Comparison of ENCODE assay signal across 1 cellular context in the genomic region with DNA sequence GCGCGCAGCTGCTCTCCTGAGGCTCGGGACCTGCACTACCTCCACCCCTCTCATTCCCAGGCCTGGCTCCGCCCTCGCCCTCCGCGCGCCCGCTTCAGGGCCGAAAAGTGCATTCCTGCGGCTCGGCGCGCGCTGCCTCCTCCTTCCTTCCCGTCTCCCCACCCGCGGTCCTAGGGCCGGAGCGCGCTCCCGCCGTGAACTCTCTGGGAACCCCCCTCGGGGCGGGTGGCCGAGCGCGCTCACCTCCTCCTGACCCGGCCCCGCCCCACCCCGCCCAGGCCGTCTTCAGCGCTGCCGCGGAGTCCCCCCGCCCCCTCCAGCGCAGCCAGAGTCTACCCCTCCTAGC.
TF ChIP-seq lines count a peak whose summit lies in the region.

No MANE protein-coding gene starts in this region.

TF ChIP-seq in HepG2, 621 proteins besides CTCF, POLR2A, EP300 and RAD21 (continued from another document and continues in another):
- TF ChIP-seq, protein P1, sequence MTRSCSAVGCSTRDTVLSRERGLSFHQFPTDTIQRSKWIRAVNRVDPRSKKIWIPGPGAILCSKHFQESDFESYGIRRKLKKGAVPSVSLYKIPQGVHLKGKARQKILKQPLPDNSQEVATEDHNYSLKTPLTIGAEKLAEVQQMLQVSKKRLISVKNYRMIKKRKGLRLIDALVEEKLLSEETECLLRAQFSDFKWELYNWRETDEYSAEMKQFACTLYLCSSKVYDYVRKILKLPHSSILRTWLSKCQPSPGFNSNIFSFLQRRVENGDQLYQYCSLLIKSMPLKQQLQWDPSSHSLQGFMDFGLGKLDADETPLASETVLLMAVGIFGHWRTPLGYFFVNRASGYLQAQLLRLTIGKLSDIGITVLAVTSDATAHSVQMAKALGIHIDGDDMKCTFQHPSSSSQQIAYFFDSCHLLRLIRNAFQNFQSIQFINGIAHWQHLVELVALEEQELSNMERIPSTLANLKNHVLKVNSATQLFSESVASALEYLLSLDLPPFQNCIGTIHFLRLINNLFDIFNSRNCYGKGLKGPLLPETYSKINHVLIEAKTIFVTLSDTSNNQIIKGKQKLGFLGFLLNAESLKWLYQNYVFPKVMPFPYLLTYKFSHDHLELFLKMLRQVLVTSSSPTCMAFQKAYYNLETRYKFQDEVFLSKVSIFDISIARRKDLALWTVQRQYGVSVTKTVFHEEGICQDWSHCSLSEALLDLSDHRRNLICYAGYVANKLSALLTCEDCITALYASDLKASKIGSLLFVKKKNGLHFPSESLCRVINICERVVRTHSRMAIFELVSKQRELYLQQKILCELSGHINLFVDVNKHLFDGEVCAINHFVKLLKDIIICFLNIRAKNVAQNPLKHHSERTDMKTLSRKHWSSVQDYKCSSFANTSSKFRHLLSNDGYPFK (CRISPR knock-in tag; IDR thresholded peaks at IDR 0.05; ENCODE audit: borderline replicate concordance): no peak
- TF ChIP-seq ZNF605 (CRISPR knock-in tag; IDR thresholded peaks at IDR 0.05) (peak; percentile 16; the same call in 1 of the 2 replicates), KDM5A (IDR thresholded peaks at IDR 0.05; ENCODE audit: borderline replicate concordance, low read length) (no peak), ZNF7 (CRISPR knock-in tag; IDR thresholded peaks at IDR 0.05) (no peak), AKAP8 (CRISPR knock-in tag; IDR thresholded peaks at IDR 0.05) (no peak), GABPB1 (CRISPR knock-in tag; IDR thresholded peaks at IDR 0.05) (0 out of 2 replicates have a peak, but pooled peaks have one; percentile 34), BCL6 (CRISPR knock-in tag; IDR thresholded peaks at IDR 0.05) (peak; percentile 65), ZNF790 (CRISPR knock-in tag; IDR thresholded peaks at IDR 0.05; ENCODE audit: borderline replicate concordance) (no peak), POGZ (CRISPR knock-in tag; IDR thresholded peaks at IDR 0.05) (0 out of 2 replicates have a peak, but pooled peaks have one; percentile 7), NCOR1 (IDR thresholded peaks at IDR 0.05; ENCODE audit: borderline replicate concordance, low read length) (no peak), ZNF564 (CRISPR knock-in tag; IDR thresholded peaks at IDR 0.05) (peak; percentile 8; the same call in 1 of the 2 replicates), TEAD3 (CRISPR knock-in tag; optimal IDR thresholded peaks at IDR 0.05; ENCODE audit: borderline replicate concordance) (peak; percentile 95), NR1H2 (CRISPR knock-in tag; IDR thresholded peaks at IDR 0.05; ENCODE audit: borderline replicate concordance, low read depth) (no peak), ZNF615 (CRISPR knock-in tag; IDR thresholded peaks at IDR 0.05; ENCODE audit: borderline replicate concordance) (no peak), SP1 (IDR thresholded peaks at IDR 0.05) (no peak), SP1 (CRISPR knock-in tag; IDR thresholded peaks at IDR 0.05) (peak; percentile 71), ZNF777 (CRISPR knock-in tag; IDR thresholded peaks at IDR 0.05) (peak; percentile 59), SAP130 (CRISPR knock-in tag; IDR thresholded peaks at IDR 0.05; ENCODE audit: low read depth) (peak; percentile 62; the same call in 1 of the 2 replicates), CENPT (CRISPR knock-in tag; IDR thresholded peaks at IDR 0.05; ENCODE audit: low read depth) (no peak), ZNF235 (CRISPR knock-in tag; IDR thresholded peaks at IDR 0.05; ENCODE audit: borderline replicate concordance) (no peak), ZBTB7B (CRISPR knock-in tag; IDR thresholded peaks at IDR 0.05) (0 out of 2 replicates have a peak, but pooled peaks have one; percentile 12), ZNF746 (CRISPR knock-in tag; IDR thresholded peaks at IDR 0.05) (no peak), ZEB1 (IDR thresholded peaks at IDR 0.05; ENCODE audit: insufficient replicate concordance, low read depth) (no peak), REPIN1 (CRISPR knock-in tag; IDR thresholded peaks at IDR 0.05; ENCODE audit: borderline replicate concordance, low read depth) (no peak), ZNF678 (CRISPR knock-in tag; IDR thresholded peaks at IDR 0.05) (no peak), POLR2AphosphoS5 (IDR thresholded peaks at IDR 0.05; ENCODE audit: low read depth, low read length) (no peak), NR2F6 (IDR thresholded peaks at IDR 0.05) (no peak), NR2F6 (CRISPR knock-in tag; IDR thresholded peaks at IDR 0.05) (peak; percentile 49), MTF2 (CRISPR knock-in tag; IDR thresholded peaks at IDR 0.05; ENCODE audit: borderline replicate concordance) (peak; percentile 4; the same call in 1 of the 2 replicates)
- TF ChIP-seq, protein P2, sequence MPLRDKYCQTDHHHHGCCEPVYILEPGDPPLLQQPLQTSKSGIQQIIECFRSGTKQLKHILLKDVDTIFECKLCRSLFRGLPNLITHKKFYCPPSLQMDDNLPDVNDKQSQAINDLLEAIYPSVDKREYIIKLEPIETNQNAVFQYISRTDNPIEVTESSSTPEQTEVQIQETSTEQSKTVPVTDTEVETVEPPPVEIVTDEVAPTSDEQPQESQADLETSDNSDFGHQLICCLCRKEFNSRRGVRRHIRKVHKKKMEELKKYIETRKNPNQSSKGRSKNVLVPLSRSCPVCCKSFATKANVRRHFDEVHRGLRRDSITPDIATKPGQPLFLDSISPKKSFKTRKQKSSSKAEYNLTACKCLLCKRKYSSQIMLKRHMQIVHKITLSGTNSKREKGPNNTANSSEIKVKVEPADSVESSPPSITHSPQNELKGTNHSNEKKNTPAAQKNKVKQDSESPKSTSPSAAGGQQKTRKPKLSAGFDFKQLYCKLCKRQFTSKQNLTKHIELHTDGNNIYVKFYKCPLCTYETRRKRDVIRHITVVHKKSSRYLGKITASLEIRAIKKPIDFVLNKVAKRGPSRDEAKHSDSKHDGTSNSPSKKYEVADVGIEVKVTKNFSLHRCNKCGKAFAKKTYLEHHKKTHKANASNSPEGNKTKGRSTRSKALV (CRISPR knock-in tag; IDR thresholded peaks at IDR 0.05): peak; percentile 84; the same call in 1 of the 2 replicates
- TF ChIP-seq, protein P3, sequence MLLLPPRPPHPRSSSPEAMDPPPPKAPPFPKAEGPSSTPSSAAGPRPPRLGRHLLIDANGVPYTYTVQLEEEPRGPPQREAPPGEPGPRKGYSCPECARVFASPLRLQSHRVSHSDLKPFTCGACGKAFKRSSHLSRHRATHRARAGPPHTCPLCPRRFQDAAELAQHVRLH (CRISPR knock-in tag; IDR thresholded peaks at IDR 0.05; ENCODE audit: borderline replicate concordance, low read depth): no peak
- TF ChIP-seq, protein P4, sequence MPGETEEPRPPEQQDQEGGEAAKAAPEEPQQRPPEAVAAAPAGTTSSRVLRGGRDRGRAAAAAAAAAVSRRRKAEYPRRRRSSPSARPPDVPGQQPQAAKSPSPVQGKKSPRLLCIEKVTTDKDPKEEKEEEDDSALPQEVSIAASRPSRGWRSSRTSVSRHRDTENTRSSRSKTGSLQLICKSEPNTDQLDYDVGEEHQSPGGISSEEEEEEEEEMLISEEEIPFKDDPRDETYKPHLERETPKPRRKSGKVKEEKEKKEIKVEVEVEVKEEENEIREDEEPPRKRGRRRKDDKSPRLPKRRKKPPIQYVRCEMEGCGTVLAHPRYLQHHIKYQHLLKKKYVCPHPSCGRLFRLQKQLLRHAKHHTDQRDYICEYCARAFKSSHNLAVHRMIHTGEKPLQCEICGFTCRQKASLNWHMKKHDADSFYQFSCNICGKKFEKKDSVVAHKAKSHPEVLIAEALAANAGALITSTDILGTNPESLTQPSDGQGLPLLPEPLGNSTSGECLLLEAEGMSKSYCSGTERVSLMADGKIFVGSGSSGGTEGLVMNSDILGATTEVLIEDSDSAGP (CRISPR knock-in tag; IDR thresholded peaks at IDR 0.05; ENCODE audit: borderline replicate concordance): no peak
- TF ChIP-seq, protein P5, sequence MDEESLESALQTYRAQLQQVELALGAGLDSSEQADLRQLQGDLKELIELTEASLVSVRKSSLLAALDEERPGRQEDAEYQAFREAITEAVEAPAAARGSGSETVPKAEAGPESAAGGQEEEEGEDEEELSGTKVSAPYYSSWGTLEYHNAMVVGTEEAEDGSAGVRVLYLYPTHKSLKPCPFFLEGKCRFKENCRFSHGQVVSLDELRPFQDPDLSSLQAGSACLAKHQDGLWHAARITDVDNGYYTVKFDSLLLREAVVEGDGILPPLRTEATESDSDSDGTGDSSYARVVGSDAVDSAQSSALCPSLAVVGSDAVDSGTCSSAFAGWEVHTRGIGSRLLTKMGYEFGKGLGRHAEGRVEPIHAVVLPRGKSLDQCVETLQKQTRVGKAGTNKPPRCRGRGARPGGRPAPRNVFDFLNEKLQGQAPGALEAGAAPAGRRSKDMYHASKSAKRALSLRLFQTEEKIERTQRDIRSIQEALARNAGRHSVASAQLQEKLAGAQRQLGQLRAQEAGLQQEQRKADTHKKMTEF (CRISPR knock-in tag; IDR thresholded peaks at IDR 0.05): peak; percentile 19; the same call in 1 of the 2 replicates
- TF ChIP-seq, protein P6, sequence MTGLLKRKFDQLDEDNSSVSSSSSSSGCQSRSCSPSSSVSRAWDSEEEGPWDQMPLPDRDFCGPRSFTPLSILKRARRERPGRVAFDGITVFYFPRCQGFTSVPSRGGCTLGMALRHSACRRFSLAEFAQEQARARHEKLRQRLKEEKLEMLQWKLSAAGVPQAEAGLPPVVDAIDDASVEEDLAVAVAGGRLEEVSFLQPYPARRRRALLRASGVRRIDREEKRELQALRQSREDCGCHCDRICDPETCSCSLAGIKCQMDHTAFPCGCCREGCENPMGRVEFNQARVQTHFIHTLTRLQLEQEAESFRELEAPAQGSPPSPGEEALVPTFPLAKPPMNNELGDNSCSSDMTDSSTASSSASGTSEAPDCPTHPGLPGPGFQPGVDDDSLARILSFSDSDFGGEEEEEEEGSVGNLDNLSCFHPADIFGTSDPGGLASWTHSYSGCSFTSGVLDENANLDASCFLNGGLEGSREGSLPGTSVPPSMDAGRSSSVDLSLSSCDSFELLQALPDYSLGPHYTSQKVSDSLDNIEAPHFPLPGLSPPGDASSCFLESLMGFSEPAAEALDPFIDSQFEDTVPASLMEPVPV (CRISPR knock-in tag; IDR thresholded peaks at IDR 0.05): no peak
- TF ChIP-seq, protein P7, sequence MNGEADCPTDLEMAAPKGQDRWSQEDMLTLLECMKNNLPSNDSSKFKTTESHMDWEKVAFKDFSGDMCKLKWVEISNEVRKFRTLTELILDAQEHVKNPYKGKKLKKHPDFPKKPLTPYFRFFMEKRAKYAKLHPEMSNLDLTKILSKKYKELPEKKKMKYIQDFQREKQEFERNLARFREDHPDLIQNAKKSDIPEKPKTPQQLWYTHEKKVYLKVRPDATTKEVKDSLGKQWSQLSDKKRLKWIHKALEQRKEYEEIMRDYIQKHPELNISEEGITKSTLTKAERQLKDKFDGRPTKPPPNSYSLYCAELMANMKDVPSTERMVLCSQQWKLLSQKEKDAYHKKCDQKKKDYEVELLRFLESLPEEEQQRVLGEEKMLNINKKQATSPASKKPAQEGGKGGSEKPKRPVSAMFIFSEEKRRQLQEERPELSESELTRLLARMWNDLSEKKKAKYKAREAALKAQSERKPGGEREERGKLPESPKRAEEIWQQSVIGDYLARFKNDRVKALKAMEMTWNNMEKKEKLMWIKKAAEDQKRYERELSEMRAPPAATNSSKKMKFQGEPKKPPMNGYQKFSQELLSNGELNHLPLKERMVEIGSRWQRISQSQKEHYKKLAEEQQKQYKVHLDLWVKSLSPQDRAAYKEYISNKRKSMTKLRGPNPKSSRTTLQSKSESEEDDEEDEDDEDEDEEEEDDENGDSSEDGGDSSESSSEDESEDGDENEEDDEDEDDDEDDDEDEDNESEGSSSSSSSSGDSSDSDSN (CRISPR knock-in tag; IDR thresholded peaks at IDR 0.05): 0 out of 2 replicates have a peak, but pooled peaks have one; percentile 21
- TF ChIP-seq, protein P8, sequence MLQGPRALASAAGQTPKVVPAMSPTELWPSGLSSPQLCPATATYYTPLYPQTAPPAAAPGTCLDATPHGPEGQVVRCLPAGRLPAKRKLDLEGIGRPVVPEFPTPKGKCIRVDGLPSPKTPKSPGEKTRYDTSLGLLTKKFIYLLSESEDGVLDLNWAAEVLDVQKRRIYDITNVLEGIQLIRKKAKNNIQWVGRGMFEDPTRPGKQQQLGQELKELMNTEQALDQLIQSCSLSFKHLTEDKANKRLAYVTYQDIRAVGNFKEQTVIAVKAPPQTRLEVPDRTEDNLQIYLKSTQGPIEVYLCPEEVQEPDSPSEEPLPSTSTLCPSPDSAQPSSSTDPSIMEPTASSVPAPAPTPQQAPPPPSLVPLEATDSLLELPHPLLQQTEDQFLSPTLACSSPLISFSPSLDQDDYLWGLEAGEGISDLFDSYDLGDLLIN (CRISPR knock-in tag; IDR thresholded peaks at IDR 0.05; ENCODE audit: borderline replicate concordance): no peak
- TF ChIP-seq, protein P9, sequence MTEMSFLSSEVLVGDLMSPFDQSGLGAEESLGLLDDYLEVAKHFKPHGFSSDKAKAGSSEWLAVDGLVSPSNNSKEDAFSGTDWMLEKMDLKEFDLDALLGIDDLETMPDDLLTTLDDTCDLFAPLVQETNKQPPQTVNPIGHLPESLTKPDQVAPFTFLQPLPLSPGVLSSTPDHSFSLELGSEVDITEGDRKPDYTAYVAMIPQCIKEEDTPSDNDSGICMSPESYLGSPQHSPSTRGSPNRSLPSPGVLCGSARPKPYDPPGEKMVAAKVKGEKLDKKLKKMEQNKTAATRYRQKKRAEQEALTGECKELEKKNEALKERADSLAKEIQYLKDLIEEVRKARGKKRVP (CRISPR knock-in tag; IDR thresholded peaks at IDR 0.05): no peak
- TF ChIP-seq, protein P10, sequence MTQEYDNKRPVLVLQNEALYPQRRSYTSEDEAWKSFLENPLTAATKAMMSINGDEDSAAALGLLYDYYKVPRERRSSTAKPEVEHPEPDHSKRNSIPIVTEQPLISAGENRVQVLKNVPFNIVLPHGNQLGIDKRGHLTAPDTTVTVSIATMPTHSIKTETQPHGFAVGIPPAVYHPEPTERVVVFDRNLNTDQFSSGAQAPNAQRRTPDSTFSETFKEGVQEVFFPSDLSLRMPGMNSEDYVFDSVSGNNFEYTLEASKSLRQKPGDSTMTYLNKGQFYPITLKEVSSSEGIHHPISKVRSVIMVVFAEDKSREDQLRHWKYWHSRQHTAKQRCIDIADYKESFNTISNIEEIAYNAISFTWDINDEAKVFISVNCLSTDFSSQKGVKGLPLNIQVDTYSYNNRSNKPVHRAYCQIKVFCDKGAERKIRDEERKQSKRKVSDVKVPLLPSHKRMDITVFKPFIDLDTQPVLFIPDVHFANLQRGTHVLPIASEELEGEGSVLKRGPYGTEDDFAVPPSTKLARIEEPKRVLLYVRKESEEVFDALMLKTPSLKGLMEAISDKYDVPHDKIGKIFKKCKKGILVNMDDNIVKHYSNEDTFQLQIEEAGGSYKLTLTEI (CRISPR knock-in tag; conservative IDR thresholded peaks at IDR 0.05): no peak
- TF ChIP-seq, protein P11, sequence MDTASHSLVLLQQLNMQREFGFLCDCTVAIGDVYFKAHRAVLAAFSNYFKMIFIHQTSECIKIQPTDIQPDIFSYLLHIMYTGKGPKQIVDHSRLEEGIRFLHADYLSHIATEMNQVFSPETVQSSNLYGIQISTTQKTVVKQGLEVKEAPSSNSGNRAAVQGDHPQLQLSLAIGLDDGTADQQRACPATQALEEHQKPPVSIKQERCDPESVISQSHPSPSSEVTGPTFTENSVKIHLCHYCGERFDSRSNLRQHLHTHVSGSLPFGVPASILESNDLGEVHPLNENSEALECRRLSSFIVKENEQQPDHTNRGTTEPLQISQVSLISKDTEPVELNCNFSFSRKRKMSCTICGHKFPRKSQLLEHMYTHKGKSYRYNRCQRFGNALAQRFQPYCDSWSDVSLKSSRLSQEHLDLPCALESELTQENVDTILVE (CRISPR knock-in tag; IDR thresholded peaks at IDR 0.05): no peak; the same call in 1 of the 2 replicates
